ENCODE assay signal across 12 cellular contexts in the genomic region with DNA sequence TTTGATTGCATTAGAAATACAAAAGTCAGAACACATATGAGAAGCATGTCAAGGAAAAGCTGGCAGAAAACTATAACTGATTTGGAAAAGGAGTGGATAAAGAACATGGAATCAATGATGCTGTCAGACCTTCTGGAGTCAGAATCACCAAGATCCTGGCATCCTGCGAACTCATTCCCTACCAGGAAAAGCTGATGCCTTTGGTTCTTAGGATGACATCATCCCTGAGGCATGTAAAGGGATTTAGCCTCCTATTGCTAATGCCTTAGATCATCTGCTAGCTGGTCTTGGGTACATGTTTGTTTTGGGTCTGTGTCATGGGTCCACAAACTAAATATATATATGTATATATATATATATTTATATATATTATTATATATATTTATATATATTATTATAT.
DNase-seq lines count a peak whose midpoint lies in the region; ATAC-seq and TF ChIP-seq lines count a peak whose summit lies in the region.
"Had no signal": no experiment of that assay in that cellular context is flagged by ENCODE, and none has a peak within 500 bp of the region (broad histone marks: within the 10 kb centered on the region; RNA-seq: fewer than 3 reads in every experiment).

No MANE protein-coding gene starts in this region.

- intact Hi-C loops in right cardiac atrium (cut with DNase I) = no loop called here

- H4K91ac ChIP-seq in mesenchymal stem cell (ENCODE audit: low read length) = no peak overlapping the region

- H3K79me1 ChIP-seq in mesenchymal stem cell (replicated peaks; ENCODE audit: low read length, poor library complexity, severe bottlenecking) = no peaks in the 10 kb centered on the region

- H3K23ac ChIP-seq in mesenchymal stem cell (ENCODE audit: low read length in 2 of 2) = no peak overlapping the region

- H3K9me3 ChIP-seq in mesenchymal stem cell (ENCODE audit: control insufficient read depth, low read length) (no peaks in the 10 kb centered on the region), right cardiac atrium (ENCODE audit: control insufficient read depth, low read length) (no peaks in the 10 kb centered on the region)
- H3K9me3 ChIP-seq: thoracic aorta had no signal

- DNase-seq in D341Med (ENCODE audit: low spot score) (peak; percentile 28), LoVo (ENCODE audit: low spot score) (peak; percentile 24), cardiac fibroblast (ENCODE audit: low read depth in 2 of 2) (peak; percentile 27 to 40), mesenchymal stem cell (peak; percentile 77), NCI-H526 (lab: John Stamatoyannopoulos, UW) (no peak), NOMO-1 treated with dmso at 0.1 percent for 144 hours (lab: John Stamatoyannopoulos, UW; ENCODE audit: unreplicated experiment) (no peak), right cardiac atrium (no peak)
- DNase-seq: T-helper 1 cell had no signal

- H2AK5ac ChIP-seq in mesenchymal stem cell (ENCODE audit: low read length, severe bottlenecking) = no peak overlapping the region

- H3K18ac ChIP-seq in mesenchymal stem cell (ENCODE audit: low read depth in 1 of 2, low read length in 2 of 2) = no peak overlapping the region

- 63% methylated on average over 1 of the region's 1 CpG for WGBS in mesenchymal stem cell
- WGBS in right cardiac atrium = 19% methylated on average over 1 of the region's 1 CpG

- H2BK5ac ChIP-seq in mesenchymal stem cell (ENCODE audit: low read depth, low read length, poor library complexity, severe bottlenecking) = no peak overlapping the region

- H3K4me3 ChIP-seq in cardiac fibroblast (replicated peaks in 1 of 2; ENCODE audit: low read depth in 2 of 2, low read length in 2 of 2) (no peak overlapping the region), mesenchymal stem cell (ENCODE audit: insufficient read depth in 1 of 2, low read depth in 1 of 2, low read length in 2 of 2) (no peak overlapping the region), right cardiac atrium (ENCODE audit: low read length) (no peak overlapping the region)
- H3K4me3 ChIP-seq: cardiac muscle cell, K562, thoracic aorta had no signal

- H3K4me2 ChIP-seq in mesenchymal stem cell (ENCODE audit: low read length, poor library complexity, severe bottlenecking) = no peak overlapping the region

- no peak overlapping the region for H2BK12ac ChIP-seq in mesenchymal stem cell (ENCODE audit: low read length in 2 of 2)

- H2BK120ac ChIP-seq in mesenchymal stem cell (ENCODE audit: low read depth, low read length) = no peak overlapping the region

- ATAC-seq in right cardiac atrium (no peak), GM19023 (IDR thresholded peaks at IDR 0.05; ENCODE audit: unreplicated experiment) (no peak)
- ATAC-seq: K562 had no signal

- H3K27me3 ChIP-seq in mesenchymal stem cell (ENCODE audit: control insufficient read depth in 1 of 2, insufficient read depth in 1 of 2, low read length in 2 of 2) (no peaks in the 10 kb centered on the region), right cardiac atrium (ENCODE audit: control insufficient read depth, insufficient read depth) (no peaks in the 10 kb centered on the region)
- H3K27me3 ChIP-seq: cardiac muscle cell had no signal

- peaks cover 3% of the 10 kb centered on the region for H3K4me1 ChIP-seq in mesenchymal stem cell (ENCODE audit: control insufficient read depth, insufficient read depth, low read depth, low read length)
- H3K4me1 ChIP-seq in right cardiac atrium (ENCODE audit: control insufficient read depth, insufficient read depth, low read length) = no peaks in the 10 kb centered on the region

- no peak overlapping the region for H2BK15ac ChIP-seq in mesenchymal stem cell (ENCODE audit: low read depth, poor library complexity, severe bottlenecking)

- H3K9ac ChIP-seq in mesenchymal stem cell (ENCODE audit: low read length) = no peak overlapping the region

- no peak overlapping the region for H3K14ac ChIP-seq in mesenchymal stem cell (ENCODE audit: low read length in 2 of 2)

- H4K8ac ChIP-seq in mesenchymal stem cell (ENCODE audit: low read length) = no peak overlapping the region

- H3K36me3 ChIP-seq in mesenchymal stem cell (ENCODE audit: control insufficient read depth in 1 of 2, insufficient read depth in 2 of 2, low read depth in 1 of 2, low read length in 2 of 2) = no peaks in the 10 kb centered on the region
- H3K36me3 ChIP-seq: cardiac muscle cell, thoracic aorta had no signal

- no peak overlapping the region for H2AFZ ChIP-seq in mesenchymal stem cell (ENCODE audit: low read depth, low read length)

- H3K4ac ChIP-seq in mesenchymal stem cell (ENCODE audit: low read depth in 1 of 2, low read length in 2 of 2) = no peak overlapping the region

- no peak overlapping the region for H3K27ac ChIP-seq in mesenchymal stem cell (ENCODE audit: low read length, poor library complexity, severe bottlenecking)
- H3K27ac ChIP-seq in right cardiac atrium (ENCODE audit: low read length) = no peak overlapping the region
- H3K27ac ChIP-seq: cardiac muscle cell, thoracic aorta had no signal

- no peak for TF ChIP-seq CTCF in cardiac fibroblast (IDR thresholded peaks at IDR 0.05; ENCODE audit: low read depth, low read length)

Comparison
In these comparisons a context has a peak if more than half of its experiments do, and no peak if none do; other contexts are left out.
1. DNase-seq: peak in D341Med (single experiment), LoVo (single experiment), cardiac fibroblast (2 of 2) and mesenchymal stem cell (single experiment); none in NCI-H526 (0 of 2), NOMO-1 treated with dmso at 0.1 percent for 144 hours (single experiment) and right cardiac atrium (0 of 3).